13 cellular contexts compared by ENCODE assay signal in genomic region chr11:130847517-130847916, GRCh38.
A peak's percentile ranks its signal among the peaks of the same experiment; 100 is the strongest.
DNase-seq lines count a peak whose midpoint lies in the region; ATAC-seq and TF ChIP-seq lines count a peak whose summit lies in the region.
"Had no signal": no experiment of that assay in that cellular context is flagged by ENCODE, and none has a peak within 500 bp of the region (broad histone marks: within the 10 kb centered on the region; RNA-seq: fewer than 3 reads in every experiment).

No MANE protein-coding gene starts in this region.

- BruUV-seq in PC-3 (replicated peaks; lab: Mats Ljungman, UMichigan) = no TSS peak

- WGBS in psoas muscle, 3 donors = 47 to 71% (median 59%) methylated on average over 8 of the region's 8 CpGs

- H3K4me3 ChIP-seq in PC-3 (ENCODE audit: low read length) (peak overlapping the region; percentile 57), psoas muscle (no peak overlapping the region)

- peaks cover 15% of the 10 kb centered on the region for H3F3A ChIP-seq in PC-3 (ENCODE audit: low read length, unreplicated experiment)

- no peaks in the 10 kb centered on the region for H4K20me1 ChIP-seq in PC-3 (ENCODE audit: low read length)

- no peaks in the 10 kb centered on the region for H3K27me3 ChIP-seq in PC-3 (ENCODE audit: low read length)
- H3K27me3 ChIP-seq in psoas muscle (ENCODE audit: insufficient read depth in 3 of 3, low read length in 2 of 3) = no peaks in the 10 kb centered on the region

- POLR2A ChIA-PET in PC-3 (lab: Charles Lee; ENCODE audit: unreplicated experiment) = interaction anchor here (0.7 kb wide), 2 partner anchors 511 to 716 kb away, joined by 3 to 4 read pairs; no protein-coding TSS in a partner anchor

- H3K4me1 ChIP-seq in PC-3 (ENCODE audit: insufficient read depth, low read length) (peaks cover 53% of the 10 kb centered on the region), psoas muscle (no peaks in the 10 kb centered on the region)

- peak overlapping the region; percentile 97 for H3K27ac ChIP-seq in PC-3 (ENCODE audit: low read length)
- no peak overlapping the region for H3K27ac ChIP-seq in psoas muscle

- H3K36me3 ChIP-seq in PC-3 (ENCODE audit: low read depth, low read length) (no peaks in the 10 kb centered on the region), psoas muscle (ENCODE audit: insufficient read depth in 1 of 2, low read depth in 1 of 2) (no peaks in the 10 kb centered on the region)

- H3K79me2 ChIP-seq in PC-3 (ENCODE audit: low read length) = no peaks in the 10 kb centered on the region

- H3K9ac ChIP-seq in PC-3 (ENCODE audit: low read length) = peak overlapping the region; percentile 90

- DNase-seq in GM03348 (ENCODE audit: low spot score) (peak; percentile 81), PC-3 (peak; percentile 99), dedifferentiated amniotic fluid mesenchymal stem cell (ENCODE audit: extremely low spot score) (peak; percentile 78), psoas muscle (no peak), KG1 (lab: John Stamatoyannopoulos, UW) (no peak), Right ventricle myocardium superior (no peak), UCSD-AML1 (lab: John Stamatoyannopoulos, UW; ENCODE audit: unreplicated experiment) (no peak)
- no peak for DNase-seq in stimulated activated naive CD4-positive, alpha-beta T cell (lab: John Stamatoyannopoulos, UW)
- DNase-seq: activated CD4-positive, alpha-beta T cell treated with anti-CD3 and anti-CD28 coated beads for 1 hour; activated naive CD4-positive, alpha-beta T cell; DMS153; NCI-H2081 treated with DMSO at 0.1 percent for 48 hours; SHP77 treated with DMSO at 0.1 percent for 48 hours had no signal

- peak overlapping the region; percentile 82 for H3K4me2 ChIP-seq in PC-3 (ENCODE audit: low read length)

- intact Hi-C loops in PC-3 (cut with micrococcal nuclease) (loop anchor here (5.0 kb wide), 2 partner anchors 45 to 210 kb away; no protein-coding TSS in a partner anchor), psoas muscle (cut with DNase I) (no loop called here), Right ventricle myocardium superior (cut with DNase I) (no loop called here)

- ATAC-seq in PC-3 (peak; percentile 92), psoas muscle (peak in 3 of 4 donors; percentile 89 to 96 (median 93)), Right ventricle myocardium superior (ENCODE audit: poor library complexity) (no peak)

- no peaks in the 10 kb centered on the region for H3K9me2 ChIP-seq in PC-3 (replicated peaks; ENCODE audit: low read length)

- no peak overlapping the region for H2AFZ ChIP-seq in PC-3 (ENCODE audit: low read length)

- TF ChIP-seq CTCF in PC-3 (conservative IDR thresholded peaks at IDR 0.05; ENCODE audit: low read depth, low read length) (no peak), psoas muscle (IDR thresholded peaks at IDR 0.05) (no peak)

- CTCF ChIA-PET in PC-3 (lab: Charles Lee) = no interaction called here

- H3K9me3 ChIP-seq in PC-3 (ENCODE audit: low read length) (no peaks in the 10 kb centered on the region), psoas muscle (peaks cover 7% of the 10 kb centered on the region)

Comparison
In these comparisons a context has a peak if more than half of its experiments do, and no peak if none do; other contexts are left out.
1. DNase-seq: peak in GM03348 (single experiment), PC-3 (single experiment) and dedifferentiated amniotic fluid mesenchymal stem cell (single experiment); none in psoas muscle (0 of 2), KG1 (single experiment), Right ventricle myocardium superior (single experiment), stimulated activated naive CD4-positive, alpha-beta T cell (0 of 6) and UCSD-AML1 (single experiment).